ENCODE assay signal across 26 cellular contexts in the genomic region with DNA sequence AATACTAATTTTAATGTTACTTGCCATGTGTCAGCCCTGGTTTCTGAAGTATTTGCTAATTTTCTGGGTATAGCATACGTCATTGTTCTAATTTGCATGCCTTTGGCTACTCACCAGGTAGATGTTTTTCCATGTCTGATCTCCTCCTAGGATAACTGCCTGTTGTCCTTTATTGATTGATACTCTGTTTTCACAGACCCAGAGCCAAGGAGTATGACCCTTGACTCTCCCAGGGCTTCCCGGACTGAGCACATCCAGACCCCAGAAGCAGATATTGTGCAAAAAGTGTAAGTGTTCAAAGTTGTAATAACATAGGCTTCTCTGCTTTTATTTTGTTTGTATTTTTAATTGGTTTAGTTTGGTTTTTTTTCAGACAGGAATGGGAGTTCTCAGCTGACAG.
"Had no signal": no experiment of that assay in that cellular context is flagged by ENCODE, and none has a peak within 500 bp of the region (broad histone marks: within the 10 kb centered on the region; RNA-seq: fewer than 3 reads in every experiment).

No MANE protein-coding gene starts in this region.

- H3K36me3 ChIP-seq: left lung, ovary, prostate gland, sigmoid colon, spleen, suprapubic skin, thoracic aorta, tibial artery, uterus had no signal

- H3K9me3 ChIP-seq: left lung, mucosa of descending colon, ovary, prostate gland, sigmoid colon, spleen, suprapubic skin, thoracic aorta, tibial artery, uterus had no signal

- H3K27ac Mint-ChIP-seq: naive thymus-derived CD4-positive, alpha-beta T cell; natural killer cell treated with Interleukin-12 subunit alpha and Interleukin-12 subunit beta and Interleukin-15 and Interleukin-18, amount 100 ng/mL, for 72 hours; stimulated activated effector memory CD8-positive, alpha-beta T cell treated with anti-CD3 and anti-CD28 coated beads, Interleukin-12 subunit alpha, Interleukin-12 subunit beta, amount 100 ng/mL, for 72 hours; stimulated activated naive CD8-positive, alpha-beta T cell treated with anti-CD3 and anti-CD28 coated beads, Interleukin-15, Interleukin-2, amounts not matched to agents 100 ng/mL and 50 ng/mL, for 24 hours had no signal

- H3K27me3 ChIP-seq: left lung, ovary, sigmoid colon, suprapubic skin, tibial artery, uterus had no signal

- H3K36me3 Mint-ChIP-seq: naive thymus-derived CD4-positive, alpha-beta T cell; natural killer cell treated with Interleukin-12 subunit alpha and Interleukin-12 subunit beta and Interleukin-15 and Interleukin-18, amount 100 ng/mL, for 72 hours; stimulated activated effector memory CD8-positive, alpha-beta T cell treated with anti-CD3 and anti-CD28 coated beads, Interleukin-12 subunit alpha, Interleukin-12 subunit beta, amount 100 ng/mL, for 72 hours had no signal

- H3K4me1 ChIP-seq: left lung, prostate gland, sigmoid colon, spleen, suprapubic skin, tibial artery, uterus had no signal

- DNase-seq: hippocampal formation; kidney glomerular epithelial cell; left cardiac atrium; left lung; mesendoderm; midbrain; mucosa of descending colon; naive thymus-derived CD4-positive, alpha-beta T cell; ovary; retina; right cardiac atrium; sigmoid colon; small intestine; spleen; stimulated activated CD4-positive, alpha-beta T cell treated with anti-CD3 and anti-CD28 coated beads, Interleukin-4, amount 100 ng/mL, for 24 hours; stimulated activated naive CD4-positive, alpha-beta T cell; tibial artery; trophoblast cell; uterus had no signal

- H3K4me1 Mint-ChIP-seq: naive thymus-derived CD4-positive, alpha-beta T cell; stimulated activated effector memory CD8-positive, alpha-beta T cell treated with anti-CD3 and anti-CD28 coated beads, Interleukin-12 subunit alpha, Interleukin-12 subunit beta, amount 100 ng/mL, for 72 hours had no signal

- H3K4me3 Mint-ChIP-seq: naive thymus-derived CD4-positive, alpha-beta T cell; natural killer cell treated with Interleukin-12 subunit alpha and Interleukin-12 subunit beta and Interleukin-15 and Interleukin-18, amount 100 ng/mL, for 72 hours; stimulated activated effector memory CD8-positive, alpha-beta T cell treated with anti-CD3 and anti-CD28 coated beads, Interleukin-12 subunit alpha, Interleukin-12 subunit beta, amount 100 ng/mL, for 72 hours; stimulated activated naive CD8-positive, alpha-beta T cell treated with anti-CD3 and anti-CD28 coated beads, Interleukin-15, Interleukin-2, amounts not matched to agents 100 ng/mL and 50 ng/mL, for 24 hours had no signal

- H3K4me3 ChIP-seq: left lung, lung, mucosa of descending colon, ovary, prostate gland, sigmoid colon, spleen, suprapubic skin, thoracic aorta, tibial artery, uterus had no signal

- H3K27ac ChIP-seq: left lung, ovary, prostate gland, sigmoid colon, spleen, suprapubic skin, thoracic aorta, tibial artery, uterus had no signal

- H3K9me3 Mint-ChIP-seq: naive thymus-derived CD4-positive, alpha-beta T cell; natural killer cell treated with Interleukin-12 subunit alpha and Interleukin-12 subunit beta and Interleukin-15 and Interleukin-18, amount 100 ng/mL, for 72 hours; stimulated activated effector memory CD8-positive, alpha-beta T cell treated with anti-CD3 and anti-CD28 coated beads, Interleukin-12 subunit alpha, Interleukin-12 subunit beta, amount 100 ng/mL, for 72 hours; stimulated activated naive CD8-positive, alpha-beta T cell treated with anti-CD3 and anti-CD28 coated beads, Interleukin-15, Interleukin-2, amounts not matched to agents 100 ng/mL and 50 ng/mL, for 24 hours had no signal
